ENCODE assay signal across 12 cellular contexts in the genomic region with DNA sequence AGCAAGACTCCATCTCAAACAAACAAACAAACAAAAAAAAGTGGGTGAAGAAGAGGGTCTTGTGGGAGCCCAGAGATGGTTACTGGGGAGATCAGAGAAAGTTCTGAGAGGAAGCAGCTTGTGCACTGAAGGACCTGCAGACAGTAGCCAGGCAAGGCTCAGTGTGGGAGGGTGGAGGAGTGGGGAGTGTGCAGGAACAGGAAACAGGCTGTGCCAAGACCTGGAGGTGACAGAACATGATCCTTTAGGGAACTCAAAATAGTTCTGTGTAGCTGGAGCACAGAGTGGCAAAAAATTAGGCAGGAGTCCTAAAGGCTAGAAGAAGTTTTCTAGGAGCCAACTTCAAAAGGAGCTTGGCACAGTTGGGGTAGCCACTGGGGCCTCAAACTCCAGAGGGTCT. TPM values are rescaled to one million over a fixed set of nuclear protein-coding genes. Genes with fewer than 3 reads are reported as not detected.
DNase-seq lines count a peak whose midpoint lies in the region; FAIRE-seq and TF ChIP-seq lines count a peak whose summit lies in the region.
"Had no signal": no experiment of that assay in that cellular context is flagged by ENCODE, and none has a peak within 500 bp of the region (broad histone marks: within the 10 kb centered on the region; RNA-seq: fewer than 3 reads in every experiment).

No MANE protein-coding gene starts in this region.

- no peak overlapping the region for H2BK120ac ChIP-seq in mesenchymal stem cell (ENCODE audit: low read depth, low read length)

- no peak overlapping the region for H2BK5ac ChIP-seq in mesenchymal stem cell (ENCODE audit: low read depth, low read length, poor library complexity, severe bottlenecking)

- no peaks in the 10 kb centered on the region for H3K79me1 ChIP-seq in mesenchymal stem cell (replicated peaks; ENCODE audit: low read length, poor library complexity, severe bottlenecking)

- H3K36me3 ChIP-seq in small intestine (ENCODE audit: control insufficient read depth in 2 of 2, insufficient read depth in 2 of 2, low read length in 2 of 2) (no peaks in the 10 kb centered on the region), mesenchymal stem cell (ENCODE audit: control insufficient read depth in 1 of 2, insufficient read depth in 2 of 2, low read depth in 1 of 2, low read length in 2 of 2) (no peaks in the 10 kb centered on the region)

- no peak overlapping the region for H3K4me2 ChIP-seq in mesenchymal stem cell (ENCODE audit: low read length, poor library complexity, severe bottlenecking)

- H3K18ac ChIP-seq in mesenchymal stem cell (ENCODE audit: low read depth in 1 of 2, low read length in 2 of 2): no peak overlapping the region

- no peak overlapping the region for H4K91ac ChIP-seq in mesenchymal stem cell (ENCODE audit: low read length)

- H3K4me3 ChIP-seq in fibroblast of pulmonary artery (replicated peaks; ENCODE audit: low read depth, low read length) (no peak overlapping the region), small intestine (ENCODE audit: low read depth in 1 of 2, low read length in 2 of 2) (no peak overlapping the region), mesenchymal stem cell (ENCODE audit: insufficient read depth in 1 of 2, low read depth in 1 of 2, low read length in 2 of 2) (no peak overlapping the region)

- H3K4me1 ChIP-seq in small intestine (ENCODE audit: control insufficient read depth in 2 of 2, insufficient read depth in 1 of 2, low read depth in 1 of 2, low read length in 1 of 2): peaks cover 0 to 2% of the 10 kb centered on the region in 2 donors
- peaks cover 10% of the 10 kb centered on the region for H3K4me1 ChIP-seq in mesenchymal stem cell (ENCODE audit: control insufficient read depth, insufficient read depth, low read depth, low read length)

- peak; percentile 70 for DNase-seq in GDM1 (lab: John Stamatoyannopoulos, UW)
- peak; percentile 23 for DNase-seq in NCI-H226
- DNase-seq in fibroblast of pulmonary artery (ENCODE audit: low read depth): peak; percentile 67
- peak; percentile 10 for DNase-seq in small intestine
- no peak for DNase-seq in SIG-M5 (lab: John Stamatoyannopoulos, UW)
- DNase-seq in mesenchymal stem cell: no peak
- no peak for DNase-seq in stimulated activated CD4-positive, alpha-beta T cell treated with anti-CD3 and anti-CD28 coated beads, Interleukin-12 subunit alpha, Interleukin-12 subunit beta, amount 100 ng/mL, for 4 hours
- no peak for DNase-seq in NCI-H2081 treated with DMSO at 0.1 percent for 48 hours (lab: John Stamatoyannopoulos, UW)
- DNase-seq: activated effector memory CD4-positive, alpha-beta T cell treated with anti-CD3 and anti-CD28 coated beads, Interleukin-2, amount 50 U/mL, for 16 hours; CD4-positive, CD25-positive, alpha-beta regulatory T cell; NCI-H1930 had no signal

- TF ChIP-seq CTCF in fibroblast of pulmonary artery (IDR thresholded peaks at IDR 0.05; ENCODE audit: low read length, missing control alignments): no peak

- no peak overlapping the region for H3K23ac ChIP-seq in mesenchymal stem cell (ENCODE audit: low read length in 2 of 2)

- H3K27ac ChIP-seq in small intestine (ENCODE audit: low read depth in 1 of 2, low read length in 1 of 2) (no peak overlapping the region), mesenchymal stem cell (ENCODE audit: low read length, poor library complexity, severe bottlenecking) (no peak overlapping the region)

- no peak overlapping the region for H2BK12ac ChIP-seq in mesenchymal stem cell (ENCODE audit: low read length in 2 of 2)

- H2BK15ac ChIP-seq in mesenchymal stem cell (ENCODE audit: low read depth, poor library complexity, severe bottlenecking): no peak overlapping the region

- H2AK5ac ChIP-seq in mesenchymal stem cell (ENCODE audit: low read length, severe bottlenecking): no peak overlapping the region

- H3K9me3 ChIP-seq in small intestine (ENCODE audit: control insufficient read depth, low read depth): no peaks in the 10 kb centered on the region
- H3K9me3 ChIP-seq in mesenchymal stem cell (ENCODE audit: control insufficient read depth, low read length): no peaks in the 10 kb centered on the region

- FAIRE-seq in small intestine (lab: Jason Lieb, UNC): no peak
- FAIRE-seq: HTR-8/SVneo had no signal

- H3K4ac ChIP-seq in mesenchymal stem cell (ENCODE audit: low read depth in 1 of 2, low read length in 2 of 2): no peak overlapping the region

- no peak overlapping the region for H3K14ac ChIP-seq in mesenchymal stem cell (ENCODE audit: low read length in 2 of 2)

- no peaks in the 10 kb centered on the region for H3K27me3 ChIP-seq in small intestine (ENCODE audit: control insufficient read depth in 2 of 2, insufficient read depth in 2 of 2, low read length in 2 of 2)
- no peaks in the 10 kb centered on the region for H3K27me3 ChIP-seq in mesenchymal stem cell (ENCODE audit: control insufficient read depth in 1 of 2, insufficient read depth in 1 of 2, low read length in 2 of 2)

- H2AFZ ChIP-seq in mesenchymal stem cell (ENCODE audit: low read depth, low read length): no peak overlapping the region

- no peak overlapping the region for H4K8ac ChIP-seq in mesenchymal stem cell (ENCODE audit: low read length)

- H3K9ac ChIP-seq in mesenchymal stem cell (ENCODE audit: low read length): no peak overlapping the region

RNA-seq across cellular contexts. Expression of a gene that starts 19.2 kb away (rescaled TPM):
- 100 to 1,000 TPM in 1 of 3 donors, 10 to 100 TPM in 2; 57.0 to 120 (median 68.9) TPM for polyA plus RNA-seq in small intestine
- 72.3 TPM for polyA plus RNA-seq in mesenchymal stem cell (2013, experiment 1 of 2)
- polyA plus RNA-seq in mesenchymal stem cell (2013, experiment 2 of 2): 72.4 TPM

RNA-seq across cellular contexts. Expression of a gene that starts 54.2 kb away (rescaled TPM):
- 100 to 1,000 TPM; 106 to 188 (median 176) TPM for polyA plus RNA-seq in small intestine
- polyA plus RNA-seq in mesenchymal stem cell (2013, experiment 1 of 2): 207 TPM
- polyA plus RNA-seq in mesenchymal stem cell (2013, experiment 2 of 2): 208 TPM

Comparison
In these comparisons a context has a peak if more than half of its experiments do, and no peak if none do; other contexts are left out.
1. DNase-seq: peak in GDM1 (single experiment), NCI-H226 (single experiment), fibroblast of pulmonary artery (single experiment) and small intestine (single experiment); none in SIG-M5 (single experiment), mesenchymal stem cell (single experiment), stimulated activated CD4-positive, alpha-beta T cell treated with anti-CD3 and anti-CD28 coated beads, Interleukin-12 subunit alpha, Interleukin-12 subunit beta, amount 100 ng/mL, for 4 hours (single experiment) and NCI-H2081 treated with DMSO at 0.1 percent for 48 hours (single experiment).